15 cellular contexts compared by ENCODE assay signal in the genomic region with DNA sequence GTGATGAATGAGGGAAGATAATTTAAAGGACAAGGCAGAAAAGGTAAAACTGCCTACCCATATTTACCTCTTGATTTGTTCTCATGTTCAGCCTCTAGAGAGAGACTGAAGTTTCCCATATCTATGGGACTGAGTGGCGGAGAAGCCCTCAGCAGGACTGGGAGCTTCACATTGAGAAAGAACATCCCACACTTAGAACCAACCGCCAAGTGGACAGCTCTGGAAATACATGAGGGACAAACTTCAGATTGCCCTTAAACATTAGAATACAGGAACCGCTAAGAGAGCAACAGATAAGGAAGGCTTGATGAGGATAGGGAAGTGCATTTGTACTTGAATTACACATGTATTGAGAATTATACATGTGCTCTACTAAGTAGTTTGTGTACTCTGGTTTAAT.
"Had no signal": no experiment of that assay in that cellular context is flagged by ENCODE, and none has a peak within 500 bp of the region (broad histone marks: within the 10 kb centered on the region; RNA-seq: fewer than 3 reads in every experiment).

No MANE protein-coding gene starts in this region.

- H3K27me3 Mint-ChIP-seq: central memory CD8-positive, alpha-beta T cell; stimulated activated naive CD8-positive, alpha-beta T cell treated with anti-CD3 and anti-CD28 coated beads, Interleukin-15, amount 100 ng/mL, for 72 hours had no signal

- H3K27ac Mint-ChIP-seq: mesothelial cell of epicardium; stimulated activated naive CD8-positive, alpha-beta T cell treated with anti-CD3 and anti-CD28 coated beads, Interleukin-15, amount 100 ng/mL, for 72 hours had no signal

- H3K4me3 Mint-ChIP-seq: central memory CD8-positive, alpha-beta T cell; mesothelial cell of epicardium; stimulated activated naive CD8-positive, alpha-beta T cell treated with anti-CD3 and anti-CD28 coated beads, Interleukin-15, amount 100 ng/mL, for 72 hours had no signal

- H3K9me3 ChIP-seq: gastroesophageal sphincter, thoracic aorta had no signal

- H3K36me3 Mint-ChIP-seq: mesothelial cell of epicardium had no signal

- H3K4me3 ChIP-seq: gastroesophageal sphincter, thoracic aorta had no signal

- H3K4me1 ChIP-seq: gastroesophageal sphincter had no signal

- DNase-seq: activated CD4-positive, alpha-beta T cell treated with anti-CD3 and anti-CD28 coated beads, Interleukin-2, amount 50 U/mL, for 1 hour; activated CD4-positive, CD25-positive, alpha-beta regulatory T cell; activated naive CD4-positive, alpha-beta T cell treated with anti-CD3 and anti-CD28 coated beads, Interleukin-2, amount 50 U/mL, for 16 hours; activated T-cell treated with anti-CD3 and anti-CD28 coated beads for 4 hours; effector memory CD4-positive, alpha-beta T cell; kidney glomerular epithelial cell; retina; stimulated activated CD4-positive, alpha-beta T cell treated with anti-CD3 and anti-CD28 coated beads, Interleukin-15, amount 100 ng/mL, for 24 hours; stimulated activated CD4-positive, alpha-beta T cell treated with anti-CD3 and anti-CD28 coated beads, Interleukin-4, amount 100 ng/mL, for 24 hours; stimulated activated naive CD8-positive, alpha-beta T cell treated with anti-CD3 and anti-CD28 coated beads, Interleukin-15, amount 100 ng/mL, for 72 hours; T1000 had no signal

- H3K27ac ChIP-seq: gastroesophageal sphincter, thoracic aorta had no signal

- H3K36me3 ChIP-seq: gastroesophageal sphincter, thoracic aorta had no signal

- ATAC-seq: gastroesophageal sphincter; stimulated activated naive CD8-positive, alpha-beta T cell treated with anti-CD3 and anti-CD28 coated beads, Interleukin-15, amount 100 ng/mL, for 72 hours had no signal

- H3K4me1 Mint-ChIP-seq: central memory CD8-positive, alpha-beta T cell; mesothelial cell of epicardium; stimulated activated naive CD8-positive, alpha-beta T cell treated with anti-CD3 and anti-CD28 coated beads, Interleukin-15, amount 100 ng/mL, for 72 hours had no signal
